In the genomic region with DNA sequence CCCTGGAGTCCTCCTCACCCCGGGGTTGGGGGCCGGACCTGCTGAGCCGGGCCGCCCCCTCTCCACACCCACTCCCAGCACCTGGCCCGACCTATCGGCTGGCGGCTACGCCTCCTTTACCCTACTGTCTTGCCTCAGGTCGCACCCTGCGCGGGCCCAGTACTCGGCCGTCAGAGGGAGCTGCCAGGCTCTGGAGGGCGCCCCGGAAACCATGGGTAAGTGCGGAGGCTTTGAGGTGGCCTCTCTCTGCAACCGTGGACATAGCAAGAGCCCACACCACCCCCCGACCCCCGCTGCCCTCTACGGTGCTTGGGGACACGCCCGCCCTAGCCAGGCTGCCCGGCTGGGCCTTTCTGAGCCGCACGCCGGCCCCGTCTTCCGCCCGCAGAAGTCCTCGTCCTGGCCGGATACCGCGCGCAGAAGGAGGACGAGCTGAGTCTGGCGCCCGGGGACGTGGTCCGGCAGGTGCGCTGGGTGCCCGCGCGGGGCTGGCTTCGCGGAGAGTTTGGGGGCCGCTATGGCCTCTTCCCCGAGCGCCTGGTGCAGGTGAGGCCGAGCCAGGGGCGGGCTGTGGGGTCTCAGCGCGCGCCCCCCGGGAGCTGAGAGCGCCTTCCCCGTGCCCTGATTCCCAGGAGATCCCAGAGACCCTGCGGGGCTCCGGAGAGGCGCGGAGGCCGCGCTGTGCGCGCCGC, we compare ENCODE assay signal across 7 cellular contexts. TPM values are rescaled to one million over a fixed set of nuclear protein-coding genes. Genes with fewer than 3 reads are reported as not detected.
DNase-seq lines count a peak whose midpoint lies in the region; ATAC-seq, FAIRE-seq and TF ChIP-seq lines count a peak whose summit lies in the region.

A gene (plus strand): TSS at position 159 of the 692 bp plus-strand sequence. CDS start 53 bp downstream, at position 212.

- H3K9me1 ChIP-seq in endothelial cell of umbilical vein (replicated peaks; ENCODE audit: control insufficient read depth, extremely low read depth, insufficient read depth, low read length), result no peaks in the 10 kb centered on the region

- intact Hi-C loops in endothelial cell of umbilical vein (cut with micrococcal nuclease), result loop anchor here (1.0 to 2.0 kb wide), 2 partner anchors 17 to 114 kb away; a partner anchor contains a TSS

- H3K27me3 Mint-ChIP-seq in naive thymus-derived CD8-positive, alpha-beta T cell, result no peaks in the 10 kb centered on the region

- no TSS peak for BruUV-seq in endothelial cell of umbilical vein (replicated peaks; lab: Mats Ljungman, UMichigan)

- POLR2A ChIA-PET in HEK293 (lab: Yijun Ruan, JAX), result interaction anchor here (0.7 to 2.4 kb wide), 9 partner anchors 8 to 157 kb away, joined by 3 to 11 read pairs (median 5); a partner anchor contains a TSS
- POLR2A ChIA-PET in endothelial cell of umbilical vein (lab: Charles Lee), result interaction anchor here (0.7 to 1.0 kb wide), 2 partner anchors 16 to 82 kb away, joined by 3 to 4 read pairs; no protein-coding TSS in a partner anchor
- POLR2A ChIA-PET in naive thymus-derived CD8-positive, alpha-beta T cell (lab: Charles Lee), result interaction anchor here (0.6 to 2.9 kb wide), 16 partner anchors 9 to 158 kb away, joined by 3 to 10 read pairs (median 4); a partner anchor contains a TSS

- no peaks in the 10 kb centered on the region for H3K9me3 ChIP-seq in HEK293 (ENCODE audit: control insufficient read depth, insufficient read depth, low read depth, low read length)
- H3K9me3 ChIP-seq in endothelial cell of umbilical vein (replicated peaks; ENCODE audit: control insufficient read depth, insufficient read depth, low read length), result no peaks in the 10 kb centered on the region

- FAIRE-seq in GM12891 (lab: Jason Lieb, UNC) (no peak), endothelial cell of umbilical vein (lab: Jason Lieb, UNC) (no peak)

- no peaks in the 10 kb centered on the region for H4K20me1 ChIP-seq in endothelial cell of umbilical vein (replicated peaks; ENCODE audit: control insufficient read depth, extremely low read depth, insufficient read depth, low read length)

- peak within 1 kb of the TSS; percentile 68 to 98 (median 92) for H3K27ac Mint-ChIP-seq in naive thymus-derived CD8-positive, alpha-beta T cell

- H3K36me3 Mint-ChIP-seq in naive thymus-derived CD8-positive, alpha-beta T cell, result peaks cover 0 to 33% (median 2%) of the 10 kb centered on the region in 3 donors

- peaks cover 1 to 78% of the 10 kb centered on the region in 2 experiments; a peak in 2 of 3 replicates for H3K36me3 ChIP-seq in HEK293 (ENCODE audit: control insufficient read depth in 2 of 2, insufficient read depth in 1 of 2, low read length in 2 of 2)
- H3K36me3 ChIP-seq in endothelial cell of umbilical vein (ENCODE audit: control insufficient read depth in 2 of 2, extremely low read depth in 1 of 2, insufficient read depth in 2 of 2, low read length in 2 of 2), result peaks cover 14 to 23% of the 10 kb centered on the region in 2 experiments

- H2AFZ ChIP-seq in endothelial cell of umbilical vein (ENCODE audit: low read depth, low read length), result peak within 1 kb of the TSS; percentile 88

- TF ChIP-seq POLR2A in GM12891 (IDR thresholded peaks at IDR 0.05; ENCODE audit: low read depth, low read length) (no peak), endothelial cell of umbilical vein (IDR thresholded peaks at IDR 0.05; ENCODE audit: low read depth, low read length) (no peak)

- TF ChIP-seq CTCF in HEK293 (tag by site-specific recombination; IDR thresholded peaks at IDR 0.05) (peak; percentile 53), endothelial cell of umbilical vein (IDR thresholded peaks at IDR 0.05; ENCODE audit: extremely low read depth in 1 of 2, insufficient read depth in 1 of 2, low read depth in 1 of 2, low read length in 2 of 2) (no peak)

- peak within 1 kb of the TSS; percentile 75; the same call in 1 of the 2 replicates for H3K27ac ChIP-seq in HEK293 (ENCODE audit: extremely low read depth, low read depth, low read length)
- peak within 1 kb of the TSS; percentile 16 for H3K27ac ChIP-seq in endothelial cell of umbilical vein (ENCODE audit: insufficient read depth, low read depth, low read length)

- H3K4me2 ChIP-seq in endothelial cell of umbilical vein (ENCODE audit: insufficient read depth, low read length), result peak within 1 kb of the TSS; percentile 79

- H3K4me3 ChIP-seq in HEK293 (ENCODE audit: low read depth, low read length), result peak within 1 kb of the TSS; percentile 53
- H3K4me3 ChIP-seq in endothelial cell of umbilical vein (replicated peaks in 1 of 3; ENCODE audit: insufficient read depth in 1 of 3, low read depth in 1 of 3, low read length in 3 of 3), result peak within 1 kb of the TSS; percentile 43 to 52 (median 52)

- ATAC-seq in naive thymus-derived CD8-positive, alpha-beta T cell, result peak; percentile 46 to 48

- no peaks in the 10 kb centered on the region for H3K9me3 Mint-ChIP-seq in naive thymus-derived CD8-positive, alpha-beta T cell

- peaks cover 6% of the 10 kb centered on the region for H3K79me2 ChIP-seq in endothelial cell of umbilical vein (ENCODE audit: control insufficient read depth, insufficient read depth, low read length)

- H3K4me3 Mint-ChIP-seq in naive thymus-derived CD8-positive, alpha-beta T cell, result peak within 1 kb of the TSS; percentile 94 to 98 (median 96)

- DNase-seq in GM12891 (ENCODE audit: insufficient read length, low spot score) (peak; percentile 59), NAMALWA (ENCODE audit: low spot score) (peak; percentile 79), endothelial cell of umbilical vein (ENCODE audit: low read depth, low spot score) (peak; percentile 20), glomerular visceral epithelial cell (ENCODE audit: extremely low spot score) (no peak)
- DNase-seq in activated CD4-positive, alpha-beta T cell treated with anti-CD3 and anti-CD28 coated beads, Interleukin-2, amount 50 U/mL, for 1 hour, result peak; percentile 57
- peak in 8 of 10 donors; percentile 40 to 74 (median 48) for DNase-seq in naive thymus-derived CD8-positive, alpha-beta T cell

- CTCF ChIA-PET in HEK293 (lab: Yijun Ruan, JAX), result interaction anchor here (0.6 to 1.1 kb wide), 3 partner anchors 21 to 103 kb away, joined by 3 to 7 read pairs (median 7); no protein-coding TSS in a partner anchor
- CTCF ChIA-PET in endothelial cell of umbilical vein (lab: Charles Lee), result interaction anchor here (0.8 to 2.3 kb wide), 10 partner anchors 13 to 171 kb away, joined by 3 to 9 read pairs (median 6); no protein-coding TSS in a partner anchor

- dilution Hi-C loops in endothelial cell of umbilical vein (cut with MboI; ENCODE audit: extremely low pct_ligation_motif_present, low sequenced_read_pairs), result no loop called here

- H3K4me1 Mint-ChIP-seq in naive thymus-derived CD8-positive, alpha-beta T cell, result peaks cover 4 to 18% (median 13%) of the 10 kb centered on the region in 4 donors

- H3K27me3 ChIP-seq in endothelial cell of umbilical vein (ENCODE audit: control insufficient read depth in 2 of 2, insufficient read depth in 2 of 2, low read length in 2 of 2), result no peaks in the 10 kb centered on the region

- H3K4me1 ChIP-seq in HEK293 (ENCODE audit: control insufficient read depth, insufficient read depth, low read length) (no peaks in the 10 kb centered on the region), endothelial cell of umbilical vein (ENCODE audit: control insufficient read depth, extremely low read depth, insufficient read depth, low read length) (peaks cover 15% of the 10 kb centered on the region)

- peak within 1 kb of the TSS; percentile 17 for H3K9ac ChIP-seq in endothelial cell of umbilical vein (replicated peaks; ENCODE audit: extremely low read depth, insufficient read depth, low read length)

TF ChIP-seq in GM12891, 5 proteins besides CTCF, POLR2A, EP300 and RAD21:
- TF ChIP-seq POU2F2 (IDR thresholded peaks at IDR 0.05; ENCODE audit: low read depth, low read length) (no peak), SPI1 (IDR thresholded peaks at IDR 0.05; ENCODE audit: low read depth, low read length) (no peak), TAF1 (IDR thresholded peaks at IDR 0.05; ENCODE audit: low read depth, low read length) (no peak), PAX5 (IDR thresholded peaks at IDR 0.05; ENCODE audit: insufficient read depth, low read length, severe bottlenecking) (no peak), POLR2AphosphoS5 (IDR thresholded peaks at IDR 0.05; ENCODE audit: low read depth, low read length) (no peak)

TF ChIP-seq in HEK293, 187 proteins besides CTCF, POLR2A, EP300 and RAD21 (continues in another document):
- peak; percentile 54; the same call in 1 of the 2 replicates for TF ChIP-seq GLIS2 (tag by site-specific recombination; IDR thresholded peaks at IDR 0.05)

TF ChIP-seq in endothelial cell of umbilical vein, 7 proteins besides CTCF, POLR2A, EP300 and RAD21:
- TF ChIP-seq GATA2 (IDR thresholded peaks at IDR 0.05; ENCODE audit: insufficient read depth, insufficient read length, low read depth, low read length) (no peak), EZH2 (IDR thresholded peaks at IDR 0.05; ENCODE audit: borderline replicate concordance, low read depth, low read length, severe bottlenecking) (no peak), MYC (IDR thresholded peaks at IDR 0.05; ENCODE audit: low read depth, low read length) (no peak)
- TF ChIP-seq, protein P1, sequence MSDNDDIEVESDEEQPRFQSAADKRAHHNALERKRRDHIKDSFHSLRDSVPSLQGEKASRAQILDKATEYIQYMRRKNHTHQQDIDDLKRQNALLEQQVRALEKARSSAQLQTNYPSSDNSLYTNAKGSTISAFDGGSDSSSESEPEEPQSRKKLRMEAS (IDR thresholded peaks at IDR 0.05; ENCODE audit: insufficient read depth, insufficient read length), result no peak

RNA-seq across cellular contexts. Expression of the gene that starts here (rescaled TPM):
- 11.7 TPM for polyA plus RNA-seq in GM12891 (2012; ENCODE audit: low read depth, missing spikeins)
- total RNA-seq in endothelial cell of umbilical vein, result 5.1 and 7.2 TPM in 2 replicates
- polyA plus RNA-seq in endothelial cell of umbilical vein, result 1.6 and 1.8 TPM in 2 replicates
- 0.72 and 0.76 TPM in 2 replicates for polyA plus RNA-seq in endothelial cell of umbilical vein (2011; cell fraction: cytosol; rRNA removed)
- polyA plus RNA-seq in endothelial cell of umbilical vein (2011; cell fraction: nucleus; rRNA removed), result 26.0 and 27.2 TPM in 2 replicates
- polyA plus RNA-seq in endothelial cell of umbilical vein (2012), result 3.2 and 4.3 TPM in 2 replicates
- polyA minus RNA-seq in endothelial cell of umbilical vein, result 0.68 and 1.5 TPM in 2 replicates
- 0.61 TPM for polyA minus RNA-seq in endothelial cell of umbilical vein (2011; cell fraction: cytosol; rRNA and poly(A)+ RNA removed)
- 3.9 and 5.1 TPM in 2 replicates for polyA minus RNA-seq in endothelial cell of umbilical vein (2011; cell fraction: nucleus; rRNA and poly(A)+ RNA removed)
- total RNA-seq in naive thymus-derived CD8-positive, alpha-beta T cell, result 1 to 10 TPM; 2.6 to 2.7 TPM
- under 1 TPM in 2 of 3 donors, not detected in 1; 0.19 to 0.35 TPM for polyA plus RNA-seq in naive thymus-derived CD8-positive, alpha-beta T cell
